ENCODE assay signal across 15 cellular contexts in genomic region chr10:24444337-24444736, GRCh38.
DNase-seq lines count a peak whose midpoint lies in the region; ATAC-seq and FAIRE-seq lines count a peak whose summit lies in the region.
"Had no signal": no experiment of that assay in that cellular context is flagged by ENCODE, and none has a peak within 500 bp of the region (broad histone marks: within the 10 kb centered on the region; RNA-seq: fewer than 3 reads in every experiment).

No MANE protein-coding gene starts in this region.

- H3K27ac Mint-ChIP-seq in stimulated activated naive CD8-positive, alpha-beta T cell treated with anti-CD3 and anti-CD28 coated beads, Interleukin-15, amount 100 ng/mL, for 72 hours: no peak overlapping the region

- H3K9me3 Mint-ChIP-seq in stimulated activated naive CD8-positive, alpha-beta T cell treated with anti-CD3 and anti-CD28 coated beads, Interleukin-15, amount 100 ng/mL, for 72 hours: peaks cover 0 to 3% of the 10 kb centered on the region in 2 donors

- peak; percentile 60 for ATAC-seq in stimulated activated naive CD8-positive, alpha-beta T cell treated with anti-CD3 and anti-CD28 coated beads, Interleukin-15, amount 100 ng/mL, for 72 hours
- no peak for ATAC-seq in stimulated activated naive CD8-positive, alpha-beta T cell treated with anti-CD3 and anti-CD28 coated beads, Interleukin-15, Interleukin-2, amounts not matched to agents 100 U/mL and 50 U/mL, for 24 hours
- ATAC-seq: body of pancreas had no signal

- no peaks in the 10 kb centered on the region for H3K4me1 Mint-ChIP-seq in stimulated activated naive CD8-positive, alpha-beta T cell treated with anti-CD3 and anti-CD28 coated beads, Interleukin-15, amount 100 ng/mL, for 72 hours

- FAIRE-seq in urothelium cell line (lab: Jason Lieb, UNC): no peak
- FAIRE-seq: G401.6 had no signal

- no peak overlapping the region for H3K4me3 Mint-ChIP-seq in stimulated activated naive CD8-positive, alpha-beta T cell treated with anti-CD3 and anti-CD28 coated beads, Interleukin-15, amount 100 ng/mL, for 72 hours

- H3K27me3 Mint-ChIP-seq in stimulated activated naive CD8-positive, alpha-beta T cell treated with anti-CD3 and anti-CD28 coated beads, Interleukin-15, amount 100 ng/mL, for 72 hours: peaks cover 42% of the 10 kb centered on the region

- DNase-seq in stimulated activated naive CD8-positive, alpha-beta T cell treated with anti-CD3 and anti-CD28 coated beads, Interleukin-15, amount 100 ng/mL, for 72 hours: no peak
- DNase-seq in stimulated activated naive CD8-positive, alpha-beta T cell treated with anti-CD3 and anti-CD28 coated beads, Interleukin-15, Interleukin-2, amounts not matched to agents 100 U/mL and 50 U/mL, for 24 hours: no peak
- peak; percentile 39 for DNase-seq in RKO (ENCODE audit: low spot score)
- peak; percentile 73 for DNase-seq in fibroblast of gingiva (ENCODE audit: low read depth)
- peak; percentile 57 for DNase-seq in urothelium cell line (ENCODE audit: low spot score)
- no peak for DNase-seq in NCI-H2107 (lab: John Stamatoyannopoulos, UW)
- no peak for DNase-seq in NCI-H2171 (lab: John Stamatoyannopoulos, UW)
- no peak for DNase-seq in putamen (ENCODE audit: low spot score)
- DNase-seq: body of pancreas; mesendoderm; NCI-H1417 treated with DMSO at 0.1 percent for 48 hours; NCI-H748 treated with DMSO at 0.1 percent for 48 hours; posterior cingulate gyrus; stimulated activated naive CD4-positive, alpha-beta T cell had no signal

Comparison
In these comparisons a context has a peak if more than half of its experiments do, and no peak if none do; other contexts are left out.
1. DNase-seq: peak in RKO (single experiment), fibroblast of gingiva (single experiment) and urothelium cell line (single experiment); none in stimulated activated naive CD8-positive, alpha-beta T cell treated with anti-CD3 and anti-CD28 coated beads, Interleukin-15, amount 100 ng/mL, for 72 hours (0 of 2), stimulated activated naive CD8-positive, alpha-beta T cell treated with anti-CD3 and anti-CD28 coated beads, Interleukin-15, Interleukin-2, amounts not matched to agents 100 U/mL and 50 U/mL, for 24 hours (single experiment), NCI-H2107 (single experiment), NCI-H2171 (single experiment) and putamen (single experiment).